ENCODE assay signal across 24 cellular contexts in the genomic region with DNA sequence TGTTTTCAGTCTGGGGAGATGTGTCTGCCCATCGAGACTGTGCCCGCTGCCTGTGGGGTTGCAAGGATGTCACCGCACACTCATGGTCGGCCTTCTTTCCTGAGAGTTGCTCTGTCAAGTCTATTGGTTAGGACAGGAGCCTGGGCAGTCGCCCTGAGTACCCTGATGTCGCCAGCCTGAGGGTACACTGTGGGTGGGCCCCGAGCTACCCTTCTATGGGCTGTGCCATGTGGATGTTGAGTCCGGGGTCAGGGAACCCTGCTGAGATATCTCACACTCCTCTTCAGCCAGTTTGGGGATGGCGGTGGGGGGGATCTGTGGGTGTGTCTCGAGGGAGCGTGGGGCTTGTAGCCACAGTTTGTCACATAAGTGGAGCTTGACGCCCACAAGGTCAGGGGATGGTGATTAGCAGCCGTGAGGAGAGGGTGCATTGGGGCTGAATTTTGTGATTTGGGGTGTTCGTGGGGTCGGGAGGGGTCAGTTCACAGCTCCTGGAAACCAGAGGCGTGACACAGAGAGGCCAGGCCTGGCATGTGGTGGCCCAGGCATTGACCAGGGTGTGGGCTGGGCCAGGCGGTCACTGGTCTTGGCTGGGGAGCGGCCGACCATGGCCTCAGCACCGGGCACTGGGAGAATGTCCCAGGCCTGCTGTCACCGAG. TPM values are rescaled to one million over a fixed set of nuclear protein-coding genes. Genes with fewer than 3 reads are reported as not detected.
DNase-seq lines count a peak whose midpoint lies in the region; ATAC-seq and TF ChIP-seq lines count a peak whose summit lies in the region.
"Had no signal": no experiment of that assay in that cellular context is flagged by ENCODE, and none has a peak within 500 bp of the region (broad histone marks: within the 10 kb centered on the region; RNA-seq: fewer than 3 reads in every experiment).

No MANE protein-coding gene starts in this region.

- CTCF ChIA-PET in activated CD8-positive, alpha-beta memory T cell treated with anti-CD3 and anti-CD28 coated beads, Interleukin-2, amount 10 ng/mL, durations not matched to agents 7 days and 5 days (lab: Charles Lee): interaction anchor here (1.1 to 3.0 kb wide), 3 partner anchors 12 to 70 kb away, joined by 4 to 10 read pairs (median 4); partner anchors contain the start of gene LKAAEAR1

- peaks cover 38% of the 10 kb centered on the region for H3K27me3 ChIP-seq in suprapubic skin
- H3K27me3 ChIP-seq: ovary had no signal

- H3K36me3 ChIP-seq in suprapubic skin: no peaks in the 10 kb centered on the region
- H3K36me3 ChIP-seq: ovary had no signal

- H3K9me3 Mint-ChIP-seq in activated CD8-positive, alpha-beta memory T cell treated with anti-CD3 and anti-CD28 coated beads, Interleukin-2, amount 10 ng/mL, durations not matched to agents 7 days and 5 days (ENCODE audit: low read depth): no peaks in the 10 kb centered on the region
- H3K9me3 Mint-ChIP-seq in memory B cell: no peaks in the 10 kb centered on the region
- H3K9me3 Mint-ChIP-seq: activated CD4-positive, alpha-beta memory T cell treated with anti-CD3 and anti-CD28 coated beads for 36 hours; CD8-positive, alpha-beta T cell; IgD-negative memory B cell; immature natural killer cell had no signal

- no peaks in the 10 kb centered on the region for H3K36me3 Mint-ChIP-seq in activated CD8-positive, alpha-beta memory T cell treated with anti-CD3 and anti-CD28 coated beads, Interleukin-2, amount 10 ng/mL, durations not matched to agents 7 days and 5 days
- H3K36me3 Mint-ChIP-seq in memory B cell: no peaks in the 10 kb centered on the region
- H3K36me3 Mint-ChIP-seq: activated CD4-positive, alpha-beta memory T cell treated with anti-CD3 and anti-CD28 coated beads for 36 hours; CD8-positive, alpha-beta T cell; IgD-negative memory B cell; immature natural killer cell had no signal

- no peak for TF ChIP-seq EP300 in suprapubic skin (IDR thresholded peaks at IDR 0.05)

- no peaks in the 10 kb centered on the region for H3K4me1 ChIP-seq in suprapubic skin

- H3K27me3 Mint-ChIP-seq in activated CD8-positive, alpha-beta memory T cell treated with anti-CD3 and anti-CD28 coated beads, Interleukin-2, amount 10 ng/mL, durations not matched to agents 7 days and 5 days: peaks cover 4% of the 10 kb centered on the region
- H3K27me3 Mint-ChIP-seq in memory B cell: no peaks in the 10 kb centered on the region
- H3K27me3 Mint-ChIP-seq: IgD-negative memory B cell had no signal

- H3K4me3 ChIP-seq in suprapubic skin: no peak overlapping the region
- H3K4me3 ChIP-seq: ovary, PC-9, smooth muscle cell had no signal

- peaks cover 2% of the 10 kb centered on the region for H3K4me1 Mint-ChIP-seq in activated CD8-positive, alpha-beta memory T cell treated with anti-CD3 and anti-CD28 coated beads, Interleukin-2, amount 10 ng/mL, durations not matched to agents 7 days and 5 days
- H3K4me1 Mint-ChIP-seq in memory B cell: peaks cover 30% of the 10 kb centered on the region

- peak; percentile 48 for DNase-seq in activated effector memory CD4-positive, alpha-beta T cell treated with anti-CD3 and anti-CD28 coated beads, Interleukin-2, amount 50 U/mL, for 16 hours
- no peak for DNase-seq in activated effector memory CD4-positive, alpha-beta T cell treated with Interleukin-2 at 50 U/mL for 16 hours
- DNase-seq in activated CD8-positive, alpha-beta memory T cell treated with anti-CD3 and anti-CD28 coated beads, Interleukin-2, amount 10 ng/mL, durations not matched to agents 7 days and 5 days: peak; percentile 33
- no peak for DNase-seq in memory B cell (ENCODE audit: low spot score in 2 of 2)
- peak; percentile 51 to 72 for DNase-seq in suprapubic skin (ENCODE audit: low spot score in 2 of 2)
- no peak for DNase-seq in 8988T
- no peak for DNase-seq in cerebellar nuclear complex (lab: John Stamatoyannopoulos, UW)
- DNase-seq: ACHN; dermis blood vessel endothelial cell; DND-41; immature natural killer cell; NCI-H2029; NCI-H510A treated with DMSO at 0.1 percent for 48 hours; stimulated activated naive CD4-positive, alpha-beta T cell treated with Interleukin-2 at 50 U/mL for 16 hours had no signal

- ATAC-seq in activated CD8-positive, alpha-beta memory T cell treated with anti-CD3 and anti-CD28 coated beads, Interleukin-2, amount 10 ng/mL, durations not matched to agents 7 days and 5 days: no peak
- ATAC-seq in memory B cell (ENCODE audit: low read depth) (no peak), HG02610 (IDR thresholded peaks at IDR 0.05; ENCODE audit: unreplicated experiment) (no peak)
- ATAC-seq: CD8-positive, alpha-beta T cell; SK-N-SH treated with all-trans-retinoic acid at 6 μM for 48 hours had no signal

- 77% methylated on average over 10 of the region's 21 CpGs for WGBS in suprapubic skin

- H3K27ac Mint-ChIP-seq in activated CD8-positive, alpha-beta memory T cell treated with anti-CD3 and anti-CD28 coated beads, Interleukin-2, amount 10 ng/mL, durations not matched to agents 7 days and 5 days: no peak overlapping the region
- H3K27ac Mint-ChIP-seq in memory B cell: no peak overlapping the region
- H3K27ac Mint-ChIP-seq: activated CD4-positive, alpha-beta memory T cell treated with anti-CD3 and anti-CD28 coated beads for 36 hours; CD8-positive, alpha-beta T cell; immature natural killer cell had no signal

- no peak for TF ChIP-seq POLR2A in suprapubic skin (IDR thresholded peaks at IDR 0.05)

- no peaks in the 10 kb centered on the region for H3K9me3 ChIP-seq in suprapubic skin
- H3K9me3 ChIP-seq: ovary had no signal

- no peak overlapping the region for H3K4me3 Mint-ChIP-seq in activated CD8-positive, alpha-beta memory T cell treated with anti-CD3 and anti-CD28 coated beads, Interleukin-2, amount 10 ng/mL, durations not matched to agents 7 days and 5 days
- H3K4me3 Mint-ChIP-seq in memory B cell: peak overlapping the region; percentile 76
- H3K4me3 Mint-ChIP-seq: activated CD4-positive, alpha-beta memory T cell treated with anti-CD3 and anti-CD28 coated beads for 36 hours; CD8-positive, alpha-beta T cell; immature natural killer cell had no signal

- TF ChIP-seq CTCF in suprapubic skin (IDR thresholded peaks at IDR 0.05): no peak

- no peak overlapping the region for H3K27ac ChIP-seq in suprapubic skin
- H3K27ac ChIP-seq: ovary, PC-9 had no signal

RNA-seq across cellular contexts. Expression of gene NPBWR2, which starts 1.5 kb away (rescaled TPM):
- not detected for total RNA-seq in activated CD8-positive, alpha-beta memory T cell treated with anti-CD3 and anti-CD28 coated beads, Interleukin-2, amount 10 ng/mL, durations not matched to agents 7 days and 5 days
- total RNA-seq in suprapubic skin: not detected
- total RNA-seq: activated CD4-positive, alpha-beta memory T cell treated with anti-CD3 and anti-CD28 coated beads for 36 hours; CD8-positive, alpha-beta T cell; dermis blood vessel endothelial cell; glomerular endothelial cell; mononuclear cell; ovary; PC-9; smooth muscle cell had no signal

RNA-seq across cellular contexts. Expression of gene LKAAEAR1, which starts 24.7 kb away (rescaled TPM):
- not detected for total RNA-seq in activated CD8-positive, alpha-beta memory T cell treated with anti-CD3 and anti-CD28 coated beads, Interleukin-2, amount 10 ng/mL, durations not matched to agents 7 days and 5 days
- not detected for total RNA-seq in suprapubic skin
- total RNA-seq: activated CD4-positive, alpha-beta memory T cell treated with anti-CD3 and anti-CD28 coated beads for 36 hours; dermis blood vessel endothelial cell; PC-9; smooth muscle cell had no signal

RNA-seq across cellular contexts. Expression of gene OPRL1, which starts 29.0 kb away (rescaled TPM):
- under 1 TPM; 0.75 to 0.99 TPM for total RNA-seq in activated CD8-positive, alpha-beta memory T cell treated with anti-CD3 and anti-CD28 coated beads, Interleukin-2, amount 10 ng/mL, durations not matched to agents 7 days and 5 days
- under 1 TPM; 0.45 to 0.68 (median 0.52) TPM for total RNA-seq in suprapubic skin

RNA-seq across cellular contexts. Expression of gene RGS19, which starts 29.5 kb away (rescaled TPM):
- 100 to 1,000 TPM in 1 of 2 experiments, 10 to 100 TPM in 1; 84.5 to 119 TPM for total RNA-seq in activated CD8-positive, alpha-beta memory T cell treated with anti-CD3 and anti-CD28 coated beads, Interleukin-2, amount 10 ng/mL, durations not matched to agents 7 days and 5 days
- total RNA-seq in suprapubic skin: 10 to 100 TPM; 14.8 to 18.4 (median 16.2) TPM

RNA-seq across cellular contexts. Expression of gene TCEA2, which starts 45.9 kb away (rescaled TPM):
- 10 to 100 TPM; 54.3 to 57.4 TPM for total RNA-seq in activated CD8-positive, alpha-beta memory T cell treated with anti-CD3 and anti-CD28 coated beads, Interleukin-2, amount 10 ng/mL, durations not matched to agents 7 days and 5 days
- total RNA-seq in suprapubic skin: 10 to 100 TPM in 3 of 4 donors, 1 to 10 TPM in 1; 8.6 to 27.9 (median 13.2) TPM

Comparison
In these comparisons a context has a peak if more than half of its experiments do, and no peak if none do; other contexts are left out.
1. DNase-seq: peak in activated effector memory CD4-positive, alpha-beta T cell treated with anti-CD3 and anti-CD28 coated beads, Interleukin-2, amount 50 U/mL, for 16 hours (single experiment), activated CD8-positive, alpha-beta memory T cell treated with anti-CD3 and anti-CD28 coated beads, Interleukin-2, amount 10 ng/mL, durations not matched to agents 7 days and 5 days (single experiment) and suprapubic skin (2 of 2); none in activated effector memory CD4-positive, alpha-beta T cell treated with Interleukin-2 at 50 U/mL for 16 hours (single experiment), memory B cell (0 of 2), 8988T (single experiment) and cerebellar nuclear complex (0 of 2).